Comparison of ENCODE assay signal across 1 cellular context in the genomic region with DNA sequence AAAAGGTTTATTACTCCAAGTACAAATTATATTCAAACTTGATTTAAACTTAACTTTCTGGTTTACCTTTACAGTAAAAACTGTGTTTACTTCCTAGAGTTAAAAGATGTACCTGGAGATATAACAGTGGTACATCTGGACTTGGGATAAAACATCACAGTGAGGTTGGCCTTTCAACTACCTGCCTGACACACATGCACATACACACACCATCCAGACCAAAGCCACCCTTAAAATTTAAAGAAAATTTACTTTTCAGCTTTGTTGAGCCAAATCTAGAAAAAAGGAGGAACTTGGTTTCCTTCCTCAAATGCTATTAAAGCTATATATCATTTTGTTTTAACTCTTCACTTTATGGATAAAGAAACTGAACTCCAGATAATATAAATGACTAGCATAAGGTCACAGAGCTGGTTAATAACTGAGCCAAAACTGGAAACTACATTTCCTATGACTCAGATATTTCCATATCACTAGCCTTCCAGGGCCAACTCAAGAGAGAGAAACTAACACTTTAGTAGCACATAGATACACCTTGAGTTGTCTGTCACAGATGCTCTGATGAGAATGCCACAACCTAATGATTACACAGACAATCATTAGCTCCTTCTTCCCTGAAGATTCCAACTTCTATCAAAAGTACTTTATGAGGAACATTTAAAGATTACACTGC.
A peak's percentile ranks its signal among the peaks of the same experiment; 100 is the strongest.
TF ChIP-seq lines count a peak whose summit lies in the region.

No MANE protein-coding gene starts in this region.

TF ChIP-seq in K562, 482 proteins besides CTCF, POLR2A, EP300 and RAD21 (continued from another document and continues in another):
- TF ChIP-seq, protein P1, sequence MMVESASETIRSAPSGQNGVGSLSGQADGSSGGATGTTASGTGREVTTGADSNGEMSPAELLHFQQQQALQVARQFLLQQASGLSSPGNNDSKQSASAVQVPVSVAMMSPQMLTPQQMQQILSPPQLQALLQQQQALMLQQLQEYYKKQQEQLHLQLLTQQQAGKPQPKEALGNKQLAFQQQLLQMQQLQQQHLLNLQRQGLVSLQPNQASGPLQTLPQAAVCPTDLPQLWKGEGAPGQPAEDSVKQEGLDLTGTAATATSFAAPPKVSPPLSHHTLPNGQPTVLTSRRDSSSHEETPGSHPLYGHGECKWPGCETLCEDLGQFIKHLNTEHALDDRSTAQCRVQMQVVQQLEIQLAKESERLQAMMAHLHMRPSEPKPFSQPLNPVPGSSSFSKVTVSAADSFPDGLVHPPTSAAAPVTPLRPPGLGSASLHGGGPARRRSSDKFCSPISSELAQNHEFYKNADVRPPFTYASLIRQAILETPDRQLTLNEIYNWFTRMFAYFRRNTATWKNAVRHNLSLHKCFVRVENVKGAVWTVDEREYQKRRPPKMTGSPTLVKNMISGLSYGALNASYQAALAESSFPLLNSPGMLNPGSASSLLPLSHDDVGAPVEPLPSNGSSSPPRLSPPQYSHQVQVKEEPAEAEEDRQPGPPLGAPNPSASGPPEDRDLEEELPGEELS (CRISPR knock-in tag; IDR thresholded peaks at IDR 0.05; ENCODE audit: borderline replicate concordance): no peak
- TF ChIP-seq, protein P2, sequence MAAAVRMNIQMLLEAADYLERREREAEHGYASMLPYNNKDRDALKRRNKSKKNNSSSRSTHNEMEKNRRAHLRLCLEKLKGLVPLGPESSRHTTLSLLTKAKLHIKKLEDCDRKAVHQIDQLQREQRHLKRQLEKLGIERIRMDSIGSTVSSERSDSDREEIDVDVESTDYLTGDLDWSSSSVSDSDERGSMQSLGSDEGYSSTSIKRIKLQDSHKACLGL (CRISPR knock-in tag; IDR thresholded peaks at IDR 0.05; ENCODE audit: borderline replicate concordance, poor library complexity, severe bottlenecking): no peak
- TF ChIP-seq, protein P3, sequence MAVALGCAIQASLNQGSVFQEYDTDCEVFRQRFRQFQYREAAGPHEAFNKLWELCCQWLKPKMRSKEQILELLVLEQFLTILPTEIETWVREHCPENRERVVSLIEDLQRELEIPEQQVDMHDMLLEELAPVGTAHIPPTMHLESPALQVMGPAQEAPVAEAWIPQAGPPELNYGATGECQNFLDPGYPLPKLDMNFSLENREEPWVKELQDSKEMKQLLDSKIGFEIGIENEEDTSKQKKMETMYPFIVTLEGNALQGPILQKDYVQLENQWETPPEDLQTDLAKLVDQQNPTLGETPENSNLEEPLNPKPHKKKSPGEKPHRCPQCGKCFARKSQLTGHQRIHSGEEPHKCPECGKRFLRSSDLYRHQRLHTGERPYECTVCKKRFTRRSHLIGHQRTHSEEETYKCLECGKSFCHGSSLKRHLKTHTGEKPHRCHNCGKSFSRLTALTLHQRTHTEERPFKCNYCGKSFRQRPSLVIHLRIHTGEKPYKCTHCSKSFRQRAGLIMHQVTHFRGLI (CRISPR knock-in tag; IDR thresholded peaks at IDR 0.05): no peak
- TF ChIP-seq, protein P4, sequence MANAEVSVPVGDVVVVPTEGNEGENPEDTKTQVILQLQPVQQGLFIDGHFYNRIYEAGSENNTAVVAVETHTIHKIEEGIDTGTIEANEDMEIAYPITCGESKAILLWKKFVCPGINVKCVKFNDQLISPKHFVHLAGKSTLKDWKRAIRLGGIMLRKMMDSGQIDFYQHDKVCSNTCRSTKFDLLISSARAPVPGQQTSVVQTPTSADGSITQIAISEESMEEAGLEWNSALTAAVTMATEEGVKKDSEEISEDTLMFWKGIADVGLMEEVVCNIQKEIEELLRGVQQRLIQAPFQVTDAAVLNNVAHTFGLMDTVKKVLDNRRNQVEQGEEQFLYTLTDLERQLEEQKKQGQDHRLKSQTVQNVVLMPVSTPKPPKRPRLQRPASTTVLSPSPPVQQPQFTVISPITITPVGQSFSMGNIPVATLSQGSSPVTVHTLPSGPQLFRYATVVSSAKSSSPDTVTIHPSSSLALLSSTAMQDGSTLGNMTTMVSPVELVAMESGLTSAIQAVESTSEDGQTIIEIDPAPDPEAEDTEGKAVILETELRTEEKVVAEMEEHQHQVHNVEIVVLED (CRISPR knock-in tag; IDR thresholded peaks at IDR 0.05): no peak
- no peak for TF ChIP-seq POLR2H (tag; IDR thresholded peaks at IDR 0.05; ENCODE audit: low read depth)
- peak; percentile 78 for TF ChIP-seq JUND (IDR thresholded peaks at IDR 0.05; ENCODE audit: borderline replicate concordance, low read depth, low read length)
- no peak; the same call in 2 of the 3 replicates for TF ChIP-seq JUND (tag; IDR thresholded peaks at IDR 0.05; ENCODE audit: borderline replicate concordance, low read depth, low read length)
- no peak for TF ChIP-seq ZNF224 (CRISPR knock-in tag; IDR thresholded peaks at IDR 0.05)
- TF ChIP-seq ZFPM2 (CRISPR knock-in tag; IDR thresholded peaks at IDR 0.05): no peak
- TF ChIP-seq LEF1 (IDR thresholded peaks at IDR 0.05): peak; percentile 50; the same call in 1 of the 2 replicates
- no peak for TF ChIP-seq FUS (optimal IDR thresholded peaks at IDR 0.05; ENCODE audit: low read depth, low read length)
- no peak for TF ChIP-seq TCFL5 (CRISPR knock-in tag; conservative IDR thresholded peaks at IDR 0.05)
- TF ChIP-seq, protein P5, sequence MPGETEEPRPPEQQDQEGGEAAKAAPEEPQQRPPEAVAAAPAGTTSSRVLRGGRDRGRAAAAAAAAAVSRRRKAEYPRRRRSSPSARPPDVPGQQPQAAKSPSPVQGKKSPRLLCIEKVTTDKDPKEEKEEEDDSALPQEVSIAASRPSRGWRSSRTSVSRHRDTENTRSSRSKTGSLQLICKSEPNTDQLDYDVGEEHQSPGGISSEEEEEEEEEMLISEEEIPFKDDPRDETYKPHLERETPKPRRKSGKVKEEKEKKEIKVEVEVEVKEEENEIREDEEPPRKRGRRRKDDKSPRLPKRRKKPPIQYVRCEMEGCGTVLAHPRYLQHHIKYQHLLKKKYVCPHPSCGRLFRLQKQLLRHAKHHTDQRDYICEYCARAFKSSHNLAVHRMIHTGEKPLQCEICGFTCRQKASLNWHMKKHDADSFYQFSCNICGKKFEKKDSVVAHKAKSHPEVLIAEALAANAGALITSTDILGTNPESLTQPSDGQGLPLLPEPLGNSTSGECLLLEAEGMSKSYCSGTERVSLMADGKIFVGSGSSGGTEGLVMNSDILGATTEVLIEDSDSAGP (CRISPR knock-in tag; IDR thresholded peaks at IDR 0.05): no peak
- TF ChIP-seq, protein P6, sequence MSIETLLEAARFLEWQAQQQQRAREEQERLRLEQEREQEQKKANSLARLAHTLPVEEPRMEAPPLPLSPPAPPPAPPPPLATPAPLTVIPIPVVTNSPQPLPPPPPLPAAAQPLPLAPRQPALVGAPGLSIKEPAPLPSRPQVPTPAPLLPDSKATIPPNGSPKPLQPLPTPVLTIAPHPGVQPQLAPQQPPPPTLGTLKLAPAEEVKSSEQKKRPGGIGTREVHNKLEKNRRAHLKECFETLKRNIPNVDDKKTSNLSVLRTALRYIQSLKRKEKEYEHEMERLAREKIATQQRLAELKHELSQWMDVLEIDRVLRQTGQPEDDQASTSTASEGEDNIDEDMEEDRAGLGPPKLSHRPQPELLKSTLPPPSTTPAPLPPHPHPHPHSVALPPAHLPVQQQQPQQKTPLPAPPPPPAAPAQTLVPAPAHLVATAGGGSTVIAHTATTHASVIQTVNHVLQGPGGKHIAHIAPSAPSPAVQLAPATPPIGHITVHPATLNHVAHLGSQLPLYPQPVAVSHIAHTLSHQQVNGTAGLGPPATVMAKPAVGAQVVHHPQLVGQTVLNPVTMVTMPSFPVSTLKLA (conservative IDR thresholded peaks at IDR 0.05): no peak
- TF ChIP-seq, protein P7, sequence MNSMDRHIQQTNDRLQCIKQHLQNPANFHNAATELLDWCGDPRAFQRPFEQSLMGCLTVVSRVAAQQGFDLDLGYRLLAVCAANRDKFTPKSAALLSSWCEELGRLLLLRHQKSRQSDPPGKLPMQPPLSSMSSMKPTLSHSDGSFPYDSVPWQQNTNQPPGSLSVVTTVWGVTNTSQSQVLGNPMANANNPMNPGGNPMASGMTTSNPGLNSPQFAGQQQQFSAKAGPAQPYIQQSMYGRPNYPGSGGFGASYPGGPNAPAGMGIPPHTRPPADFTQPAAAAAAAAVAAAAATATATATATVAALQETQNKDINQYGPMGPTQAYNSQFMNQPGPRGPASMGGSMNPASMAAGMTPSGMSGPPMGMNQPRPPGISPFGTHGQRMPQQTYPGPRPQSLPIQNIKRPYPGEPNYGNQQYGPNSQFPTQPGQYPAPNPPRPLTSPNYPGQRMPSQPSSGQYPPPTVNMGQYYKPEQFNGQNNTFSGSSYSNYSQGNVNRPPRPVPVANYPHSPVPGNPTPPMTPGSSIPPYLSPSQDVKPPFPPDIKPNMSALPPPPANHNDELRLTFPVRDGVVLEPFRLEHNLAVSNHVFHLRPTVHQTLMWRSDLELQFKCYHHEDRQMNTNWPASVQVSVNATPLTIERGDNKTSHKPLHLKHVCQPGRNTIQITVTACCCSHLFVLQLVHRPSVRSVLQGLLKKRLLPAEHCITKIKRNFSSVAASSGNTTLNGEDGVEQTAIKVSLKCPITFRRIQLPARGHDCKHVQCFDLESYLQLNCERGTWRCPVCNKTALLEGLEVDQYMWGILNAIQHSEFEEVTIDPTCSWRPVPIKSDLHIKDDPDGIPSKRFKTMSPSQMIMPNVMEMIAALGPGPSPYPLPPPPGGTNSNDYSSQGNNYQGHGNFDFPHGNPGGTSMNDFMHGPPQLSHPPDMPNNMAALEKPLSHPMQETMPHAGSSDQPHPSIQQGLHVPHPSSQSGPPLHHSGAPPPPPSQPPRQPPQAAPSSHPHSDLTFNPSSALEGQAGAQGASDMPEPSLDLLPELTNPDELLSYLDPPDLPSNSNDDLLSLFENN (IDR thresholded peaks at IDR 0.05; ENCODE audit: low read depth in 2 of 2, low read length in 2 of 2): no peak
- no peak for TF ChIP-seq ZBTB7A (IDR thresholded peaks at IDR 0.05; ENCODE audit: borderline replicate concordance, control insufficient read depth, low read depth, low read length)
- no peak for TF ChIP-seq ZNF121 (CRISPR knock-in tag; conservative IDR thresholded peaks at IDR 0.05)
- peak; percentile 18; the same call in 1 of the 2 replicates for TF ChIP-seq MAFF (IDR thresholded peaks at IDR 0.05; ENCODE audit: low read length)
- TF ChIP-seq, protein P8, sequence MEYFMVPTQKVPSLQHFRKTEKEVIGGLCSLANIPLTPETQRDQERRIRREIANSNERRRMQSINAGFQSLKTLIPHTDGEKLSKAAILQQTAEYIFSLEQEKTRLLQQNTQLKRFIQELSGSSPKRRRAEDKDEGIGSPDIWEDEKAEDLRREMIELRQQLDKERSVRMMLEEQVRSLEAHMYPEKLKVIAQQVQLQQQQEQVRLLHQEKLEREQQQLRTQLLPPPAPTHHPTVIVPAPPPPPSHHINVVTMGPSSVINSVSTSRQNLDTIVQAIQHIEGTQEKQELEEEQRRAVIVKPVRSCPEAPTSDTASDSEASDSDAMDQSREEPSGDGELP (CRISPR knock-in tag; IDR thresholded peaks at IDR 0.05; ENCODE audit: borderline replicate concordance): no peak
- no peak for TF ChIP-seq ELF4 (CRISPR knock-in tag; IDR thresholded peaks at IDR 0.05)
- no peak for TF ChIP-seq NR2C1 (IDR thresholded peaks at IDR 0.05)
- no peak for TF ChIP-seq NR2C1 (tag; IDR thresholded peaks at IDR 0.05)
- TF ChIP-seq SMAD4 (CRISPR knock-in tag; conservative IDR thresholded peaks at IDR 0.05): 0 out of 2 replicates have a peak, but pooled peaks have one; percentile 17
- TF ChIP-seq ZNF436 (CRISPR knock-in tag; IDR thresholded peaks at IDR 0.05): no peak
- TF ChIP-seq DDX20 (tag; IDR thresholded peaks at IDR 0.05; ENCODE audit: low read depth): no peak
- TF ChIP-seq BRCA1 (IDR thresholded peaks at IDR 0.05): no peak
- no peak for TF ChIP-seq BRCA1 (CRISPR knock-in tag; IDR thresholded peaks at IDR 0.05)
- no peak for TF ChIP-seq GTF2F1 (IDR thresholded peaks at IDR 0.05; ENCODE audit: low read depth, low read length)
- TF ChIP-seq CBX3 (IDR thresholded peaks at IDR 0.05; ENCODE audit: borderline replicate concordance in 1 of 2, low read length in 2 of 2): no peak
- TF ChIP-seq ZNF408 (CRISPR knock-in tag; IDR thresholded peaks at IDR 0.05; ENCODE audit: low read depth): no peak
- no peak for TF ChIP-seq BRD4 (IDR thresholded peaks at IDR 0.05)
- TF ChIP-seq, protein P9, sequence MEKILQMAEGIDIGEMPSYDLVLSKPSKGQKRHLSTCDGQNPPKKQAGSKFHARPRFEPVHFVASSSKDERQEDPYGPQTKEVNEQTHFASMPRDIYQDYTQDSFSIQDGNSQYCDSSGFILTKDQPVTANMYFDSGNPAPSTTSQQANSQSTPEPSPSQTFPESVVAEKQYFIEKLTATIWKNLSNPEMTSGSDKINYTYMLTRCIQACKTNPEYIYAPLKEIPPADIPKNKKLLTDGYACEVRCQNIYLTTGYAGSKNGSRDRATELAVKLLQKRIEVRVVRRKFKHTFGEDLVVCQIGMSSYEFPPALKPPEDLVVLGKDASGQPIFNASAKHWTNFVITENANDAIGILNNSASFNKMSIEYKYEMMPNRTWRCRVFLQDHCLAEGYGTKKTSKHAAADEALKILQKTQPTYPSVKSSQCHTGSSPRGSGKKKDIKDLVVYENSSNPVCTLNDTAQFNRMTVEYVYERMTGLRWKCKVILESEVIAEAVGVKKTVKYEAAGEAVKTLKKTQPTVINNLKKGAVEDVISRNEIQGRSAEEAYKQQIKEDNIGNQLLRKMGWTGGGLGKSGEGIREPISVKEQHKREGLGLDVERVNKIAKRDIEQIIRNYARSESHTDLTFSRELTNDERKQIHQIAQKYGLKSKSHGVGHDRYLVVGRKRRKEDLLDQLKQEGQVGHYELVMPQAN (IDR thresholded peaks at IDR 0.05; ENCODE audit: borderline replicate concordance): no peak
- TF ChIP-seq SNRNP70 (optimal IDR thresholded peaks at IDR 0.05; ENCODE audit: low read depth, low read length): no peak
- TF ChIP-seq KDM2B (CRISPR knock-in tag; IDR thresholded peaks at IDR 0.05): no peak
- TF ChIP-seq ZNF217 (CRISPR knock-in tag; IDR thresholded peaks at IDR 0.05): no peak
- 0 out of 2 replicates have a peak, but pooled peaks have one; percentile 43 for TF ChIP-seq SMARCC2 (IDR thresholded peaks at IDR 0.05; ENCODE audit: low read depth)
- TF ChIP-seq ZNF324 (CRISPR knock-in tag; IDR thresholded peaks at IDR 0.05): no peak
- TF ChIP-seq, protein P10, sequence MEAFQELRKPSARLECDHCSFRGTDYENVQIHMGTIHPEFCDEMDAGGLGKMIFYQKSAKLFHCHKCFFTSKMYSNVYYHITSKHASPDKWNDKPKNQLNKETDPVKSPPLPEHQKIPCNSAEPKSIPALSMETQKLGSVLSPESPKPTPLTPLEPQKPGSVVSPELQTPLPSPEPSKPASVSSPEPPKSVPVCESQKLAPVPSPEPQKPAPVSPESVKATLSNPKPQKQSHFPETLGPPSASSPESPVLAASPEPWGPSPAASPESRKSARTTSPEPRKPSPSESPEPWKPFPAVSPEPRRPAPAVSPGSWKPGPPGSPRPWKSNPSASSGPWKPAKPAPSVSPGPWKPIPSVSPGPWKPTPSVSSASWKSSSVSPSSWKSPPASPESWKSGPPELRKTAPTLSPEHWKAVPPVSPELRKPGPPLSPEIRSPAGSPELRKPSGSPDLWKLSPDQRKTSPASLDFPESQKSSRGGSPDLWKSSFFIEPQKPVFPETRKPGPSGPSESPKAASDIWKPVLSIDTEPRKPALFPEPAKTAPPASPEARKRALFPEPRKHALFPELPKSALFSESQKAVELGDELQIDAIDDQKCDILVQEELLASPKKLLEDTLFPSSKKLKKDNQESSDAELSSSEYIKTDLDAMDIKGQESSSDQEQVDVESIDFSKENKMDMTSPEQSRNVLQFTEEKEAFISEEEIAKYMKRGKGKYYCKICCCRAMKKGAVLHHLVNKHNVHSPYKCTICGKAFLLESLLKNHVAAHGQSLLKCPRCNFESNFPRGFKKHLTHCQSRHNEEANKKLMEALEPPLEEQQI (IDR thresholded peaks at IDR 0.05): no peak
- no peak for TF ChIP-seq EGR1 (conservative IDR thresholded peaks at IDR 0.05)
